In the genomic region with DNA sequence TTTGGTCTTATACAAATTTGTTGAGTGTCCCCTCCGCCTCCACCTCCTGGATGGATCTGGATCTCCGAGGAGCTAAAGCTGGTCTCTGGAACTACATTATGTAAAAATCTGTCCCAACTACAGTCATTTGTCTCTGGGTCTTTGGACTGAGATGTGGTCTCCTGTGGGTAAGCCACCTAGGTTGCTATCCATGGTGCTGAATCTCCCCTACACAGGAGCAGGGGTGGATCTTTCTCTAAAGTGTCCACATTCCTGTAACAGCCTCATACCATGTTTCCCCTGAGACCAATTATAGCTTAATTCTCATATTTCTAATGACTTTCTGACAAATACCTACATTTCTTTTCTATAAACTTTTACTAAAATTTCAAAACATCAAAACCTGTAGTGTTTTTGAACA, we compare ENCODE assay signal across 12 cellular contexts.
DNase-seq lines count a peak whose midpoint lies in the region; ATAC-seq, FAIRE-seq and TF ChIP-seq lines count a peak whose summit lies in the region.
"Had no signal": no experiment of that assay in that cellular context is flagged by ENCODE, and none has a peak within 500 bp of the region (broad histone marks: within the 10 kb centered on the region; RNA-seq: fewer than 3 reads in every experiment).

No MANE protein-coding gene starts in this region.

- H3K9me3 Mint-ChIP-seq in activated CD4-positive, alpha-beta T cell treated with anti-CD3 and anti-CD28 coated beads for 36 hours (ENCODE audit: low read depth) = no peaks in the 10 kb centered on the region

- in situ Hi-C loops in G401 (cut with HindIII; ENCODE audit: low sequenced_read_pairs) = no loop called here

- H2BK120ac ChIP-seq in H1 (replicated peaks; ENCODE audit: low read depth, low read length) = no peak overlapping the region

- H3K4me2 ChIP-seq in H1 (ENCODE audit: insufficient read depth in 1 of 2, low read depth in 2 of 2, low read length in 2 of 2) = no peak overlapping the region

- no peaks in the 10 kb centered on the region for H4K20me1 ChIP-seq in H1 (replicated peaks in 1 of 2; ENCODE audit: control insufficient read depth in 1 of 2, insufficient read depth in 2 of 2, low read length in 2 of 2)

- H3K4me1 Mint-ChIP-seq in activated CD4-positive, alpha-beta T cell treated with anti-CD3 and anti-CD28 coated beads for 36 hours = no peaks in the 10 kb centered on the region

- H3K27ac Mint-ChIP-seq in activated CD4-positive, alpha-beta T cell treated with anti-CD3 and anti-CD28 coated beads for 36 hours = no peak overlapping the region

- no peaks in the 10 kb centered on the region for H3K36me3 ChIP-seq in H1 (ENCODE audit: control insufficient read depth in 2 of 4, insufficient read depth in 4 of 4, low read length in 3 of 4)
- H3K36me3 ChIP-seq: heart left ventricle, neutrophil had no signal

- no peak overlapping the region for H3K4ac ChIP-seq in H1 (replicated peaks; ENCODE audit: insufficient read length, low read depth, low read length)

- no peak overlapping the region for H4K8ac ChIP-seq in H1 (ENCODE audit: extremely low read depth, insufficient read depth, low read length)

- no peaks in the 10 kb centered on the region for H3K79me1 ChIP-seq in H1 (ENCODE audit: low read depth, low read length)

- no peak overlapping the region for H3K56ac ChIP-seq in H1 (replicated peaks; ENCODE audit: insufficient read length, low read depth, low read length)

- H3K36me3 Mint-ChIP-seq in activated CD4-positive, alpha-beta T cell treated with anti-CD3 and anti-CD28 coated beads for 36 hours (ENCODE audit: low read depth) = no peaks in the 10 kb centered on the region

- TF ChIP-seq CTCF in H1 (IDR thresholded peaks at IDR 0.05; ENCODE audit: control extremely low read depth in 1 of 3, insufficient read depth in 1 of 3, low read depth in 1 of 3, low read length in 3 of 3) = no peak

- FAIRE-seq in H1 (lab: Jason Lieb, UNC) = peak; percentile 73
- FAIRE-seq: colon had no signal

- H2BK5ac ChIP-seq in H1 (ENCODE audit: low read depth, low read length) = no peak overlapping the region

- H3K23me2 ChIP-seq in H1 (ENCODE audit: low read depth, low read length) = no peaks in the 10 kb centered on the region

- CTCF ChIA-PET in activated CD4-positive, alpha-beta T cell treated with anti-CD3 and anti-CD28 coated beads for 36 hours (lab: Charles Lee) = interaction anchor here (1.2 kb wide), 2 partner anchors 9 to 1193 kb away, joined by 3 read pairs; no protein-coding TSS in a partner anchor
- CTCF ChIA-PET in H1 (lab: Charles Lee; ENCODE audit: partially characterized antibody) = no interaction called here

- H3K4me1 ChIP-seq in H1 (replicated peaks in 1 of 4; ENCODE audit: control insufficient read depth in 3 of 4, insufficient read depth in 4 of 4, low read length in 3 of 4) = no peaks in the 10 kb centered on the region
- H3K4me1 ChIP-seq: heart left ventricle had no signal

- H2BK12ac ChIP-seq in H1 (ENCODE audit: low read depth, low read length) = no peak overlapping the region

- TF ChIP-seq EP300 in H1 (IDR thresholded peaks at IDR 0.05; ENCODE audit: borderline replicate concordance in 1 of 2, low read depth in 2 of 2, low read length in 2 of 2) = no peak

- no peak overlapping the region for H3K14ac ChIP-seq in H1 (ENCODE audit: insufficient read length)

- ATAC-seq in activated CD4-positive, alpha-beta T cell treated with anti-CD3 and anti-CD28 coated beads for 36 hours = no peak
- no peak for ATAC-seq in HG02678 (IDR thresholded peaks at IDR 0.05; ENCODE audit: unreplicated experiment)
- ATAC-seq: heart left ventricle had no signal

- H4K5ac ChIP-seq in H1 (ENCODE audit: insufficient read length, low read depth, low read length) = no peak overlapping the region

- 92% methylated on average over 2 of the region's 2 CpGs; no CpG with 5 or more reads in 1 of the 2 experiments for WGBS in H1 (ENCODE audit: extremely low coverage in 1 of 2, insufficient coverage in 1 of 2, insufficient read length in 1 of 2, insufficient replicate concordance in 2 of 2, low coverage in 1 of 2, low lambda C conversion rate in 2 of 2, missing lambda C conversion rate in 1 of 2), 2 experiments

- H3K9me3 ChIP-seq in H1 (ENCODE audit: insufficient read depth in 2 of 2, low read depth in 1 of 2, low read length in 1 of 2) = 0 out of 4 replicates have a peak, but pooled peaks cover 0 to 2% of the 10 kb centered on the region in 2 experiments
- H3K9me3 ChIP-seq: heart left ventricle, neutrophil had no signal

- H3K23ac ChIP-seq in H1 (ENCODE audit: insufficient read length) = no peak overlapping the region

- intact Hi-C loops in activated CD4-positive, alpha-beta T cell treated with anti-CD3 and anti-CD28 coated beads for 36 hours (cut with DNase I, micrococcal nuclease) = no loop called here

- no peak overlapping the region for H3K18ac ChIP-seq in H1 (ENCODE audit: extremely low read depth, low read length)

- H2BK20ac ChIP-seq in H1 (ENCODE audit: low read length) = no peak overlapping the region

- no peak overlapping the region for H3K9ac ChIP-seq in H1 (replicated peaks in 1 of 4; ENCODE audit: extremely low read depth in 1 of 4, low read depth in 3 of 4, low read length in 3 of 4)

- no peak overlapping the region for H2BK15ac ChIP-seq in H1 (ENCODE audit: low read length)

- H3K27me3 Mint-ChIP-seq in activated CD4-positive, alpha-beta T cell treated with anti-CD3 and anti-CD28 coated beads for 36 hours = no peaks in the 10 kb centered on the region

- no peak overlapping the region for H2AFZ ChIP-seq in H1 (ENCODE audit: low read length)

- no peak overlapping the region for H3K27ac ChIP-seq in H1 (ENCODE audit: low read depth, low read length)
- H3K27ac ChIP-seq: heart left ventricle, neutrophil had no signal

- no peaks in the 10 kb centered on the region for H3K27me3 ChIP-seq in H1 (replicated peaks in 1 of 4; ENCODE audit: control insufficient read depth in 3 of 4, extremely low read depth in 1 of 4, insufficient read depth in 3 of 4, low read length in 3 of 4)
- H3K27me3 ChIP-seq: heart left ventricle, neutrophil had no signal

- POLR2A ChIA-PET in activated CD4-positive, alpha-beta T cell treated with anti-CD3 and anti-CD28 coated beads for 36 hours (lab: Charles Lee) = no interaction called here
- POLR2A ChIA-PET in H1 (lab: Charles Lee; ENCODE audit: partially characterized antibody) = interaction anchor here (0.6 kb wide), 1 partner anchor 1393 kb away, joined by 3 read pairs; no protein-coding TSS in a partner anchor

- no peak overlapping the region for H2AK5ac ChIP-seq in H1 (ENCODE audit: low read depth, low read length)

- TF ChIP-seq RAD21 in H1 (IDR thresholded peaks at IDR 0.05 in 1 of 2, conservative IDR thresholded peaks at IDR 0.05 in 1 of 2; ENCODE audit: low read depth in 2 of 2, low read length in 2 of 2) = no peak; a peak in 1 of 4 replicates

- no peak overlapping the region for H3K4me3 Mint-ChIP-seq in activated CD4-positive, alpha-beta T cell treated with anti-CD3 and anti-CD28 coated beads for 36 hours

- peak; percentile 13 for DNase-seq in activated CD4-positive, alpha-beta T cell treated with anti-CD3 and anti-CD28 coated beads for 36 hours
- DNase-seq in activated CD4-positive, alpha-beta T cell treated with anti-CD3 and anti-CD28 coated beads, Interleukin-2, amount 50 U/mL, for 1 hour = no peak
- DNase-seq in LoVo (ENCODE audit: low spot score) (peak; percentile 20), H1 (ENCODE audit: low read depth in 1 of 2, low spot score in 2 of 2) (peak in 1 of 2 experiments; percentile 50), renal cortical epithelial cell (ENCODE audit: low read depth) (peak; percentile 11), G401 (ENCODE audit: low spot score) (no peak), AG08396 (ENCODE audit: low spot score) (no peak)
- DNase-seq: heart left ventricle, NCI-H2171 had no signal

- no peak overlapping the region for H4K91ac ChIP-seq in H1 (replicated peaks; ENCODE audit: insufficient read length, low read length)

- no peak overlapping the region for H3K4me3 ChIP-seq in H1 (ENCODE audit: extremely low read depth in 1 of 4, insufficient read depth in 2 of 4, low read depth in 3 of 4, low read length in 4 of 4)
- H3K4me3 ChIP-seq: heart left ventricle had no signal

- no peak for TF ChIP-seq POLR2A in H1 (IDR thresholded peaks at IDR 0.05; ENCODE audit: control extremely low read depth in 1 of 2, low read depth in 2 of 2, low read length in 2 of 2)

- H3K79me2 ChIP-seq in H1 (ENCODE audit: control insufficient read depth in 1 of 2, insufficient read depth in 2 of 2, low read length in 2 of 2) = no peaks in the 10 kb centered on the region

TF ChIP-seq in H1, 55 proteins besides CTCF, POLR2A, EP300 and RAD21:
- TF ChIP-seq POU5F1 (IDR thresholded peaks at IDR 0.05; ENCODE audit: low read depth, low read length) (no peak), SP4 (IDR thresholded peaks at IDR 0.05; ENCODE audit: low read length) (no peak), ASH2L (IDR thresholded peaks at IDR 0.05; ENCODE audit: low read length) (no peak), SIRT6 (IDR thresholded peaks at IDR 0.05; ENCODE audit: low read length) (no peak), SIX5 (IDR thresholded peaks at IDR 0.05; ENCODE audit: low read depth, low read length) (no peak), JUND (IDR thresholded peaks at IDR 0.05; ENCODE audit: low read length) (no peak), KDM4A (IDR thresholded peaks at IDR 0.05; ENCODE audit: low read depth, low read length, severe bottlenecking) (no peak), CEBPB (IDR thresholded peaks at IDR 0.05; ENCODE audit: low read depth, low read length) (no peak), JUN (IDR thresholded peaks at IDR 0.05; ENCODE audit: low read depth, low read length) (no peak)
- TF ChIP-seq, protein P1, sequence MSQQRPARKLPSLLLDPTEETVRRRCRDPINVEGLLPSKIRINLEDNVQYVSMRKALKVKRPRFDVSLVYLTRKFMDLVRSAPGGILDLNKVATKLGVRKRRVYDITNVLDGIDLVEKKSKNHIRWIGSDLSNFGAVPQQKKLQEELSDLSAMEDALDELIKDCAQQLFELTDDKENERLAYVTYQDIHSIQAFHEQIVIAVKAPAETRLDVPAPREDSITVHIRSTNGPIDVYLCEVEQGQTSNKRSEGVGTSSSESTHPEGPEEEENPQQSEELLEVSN (IDR thresholded peaks at IDR 0.05) = no peak
- TF ChIP-seq, protein P2, sequence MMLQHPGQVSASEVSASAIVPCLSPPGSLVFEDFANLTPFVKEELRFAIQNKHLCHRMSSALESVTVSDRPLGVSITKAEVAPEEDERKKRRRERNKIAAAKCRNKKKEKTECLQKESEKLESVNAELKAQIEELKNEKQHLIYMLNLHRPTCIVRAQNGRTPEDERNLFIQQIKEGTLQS (IDR thresholded peaks at IDR 0.05; ENCODE audit: insufficient read depth, low read depth, low read length) = no peak
- TF ChIP-seq, protein P3, sequence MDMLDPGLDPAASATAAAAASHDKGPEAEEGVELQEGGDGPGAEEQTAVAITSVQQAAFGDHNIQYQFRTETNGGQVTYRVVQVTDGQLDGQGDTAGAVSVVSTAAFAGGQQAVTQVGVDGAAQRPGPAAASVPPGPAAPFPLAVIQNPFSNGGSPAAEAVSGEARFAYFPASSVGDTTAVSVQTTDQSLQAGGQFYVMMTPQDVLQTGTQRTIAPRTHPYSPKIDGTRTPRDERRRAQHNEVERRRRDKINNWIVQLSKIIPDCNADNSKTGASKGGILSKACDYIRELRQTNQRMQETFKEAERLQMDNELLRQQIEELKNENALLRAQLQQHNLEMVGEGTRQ (IDR thresholded peaks at IDR 0.05; ENCODE audit: low read length) = no peak

Comparison
In these comparisons a context has a peak if more than half of its experiments do, and no peak if none do; other contexts are left out.
1. DNase-seq: peak in activated CD4-positive, alpha-beta T cell treated with anti-CD3 and anti-CD28 coated beads for 36 hours (single experiment), LoVo (single experiment) and renal cortical epithelial cell (single experiment); none in activated CD4-positive, alpha-beta T cell treated with anti-CD3 and anti-CD28 coated beads, Interleukin-2, amount 50 U/mL, for 1 hour (single experiment), G401 (single experiment) and AG08396 (single experiment).